9 cellular contexts compared by ENCODE assay signal in genomic region chr5:154610321-154611154, GRCh38.
A peak's percentile ranks its signal among the peaks of the same experiment; 100 is the strongest.
DNase-seq lines count a peak whose midpoint lies in the region; ATAC-seq, FAIRE-seq and TF ChIP-seq lines count a peak whose summit lies in the region.
"Had no signal": no experiment of that assay in that cellular context is flagged by ENCODE, and none has a peak within 500 bp of the region (broad histone marks: within the 10 kb centered on the region; RNA-seq: fewer than 3 reads in every experiment).

No MANE protein-coding gene starts in this region.

- H3K27ac Mint-ChIP-seq in CD4-positive, CD25-positive, alpha-beta regulatory T cell, result no peak overlapping the region
- no peak overlapping the region for H3K27ac Mint-ChIP-seq in activated CD8-positive, alpha-beta T cell treated with anti-CD3 and anti-CD28 coated beads, Interleukin-2, amount 10 ng/mL, durations not matched to agents 7 days and 5 days
- peak overlapping the region; percentile 16 for H3K27ac Mint-ChIP-seq in mesothelial cell of epicardium
- H3K27ac Mint-ChIP-seq: activated naive CD4-positive, alpha-beta T cell treated with anti-CD3 and anti-CD28 coated beads, Interleukin-2, amount 50 U/mL, for 24 hours had no signal

- H3K9me3 Mint-ChIP-seq in CD4-positive, CD25-positive, alpha-beta regulatory T cell, result peaks cover 0 to 2% (median 0%) of the 10 kb centered on the region in 7 donors
- no peaks in the 10 kb centered on the region for H3K9me3 Mint-ChIP-seq in activated CD8-positive, alpha-beta T cell treated with anti-CD3 and anti-CD28 coated beads, Interleukin-2, amount 10 ng/mL, durations not matched to agents 7 days and 5 days (ENCODE audit: insufficient read depth)
- H3K9me3 Mint-ChIP-seq in mesothelial cell of epicardium, result no peaks in the 10 kb centered on the region
- H3K9me3 Mint-ChIP-seq: activated naive CD4-positive, alpha-beta T cell treated with anti-CD3 and anti-CD28 coated beads, Interleukin-2, amount 50 U/mL, for 24 hours had no signal

- peak overlapping the region; percentile 69 for H3K4me2 ChIP-seq in endothelial cell of umbilical vein (ENCODE audit: insufficient read depth, low read length)

- peaks cover 68% of the 10 kb centered on the region for H3K27me3 Mint-ChIP-seq in CD4-positive, CD25-positive, alpha-beta regulatory T cell
- peaks cover 42% of the 10 kb centered on the region for H3K27me3 Mint-ChIP-seq in activated CD8-positive, alpha-beta T cell treated with anti-CD3 and anti-CD28 coated beads, Interleukin-2, amount 10 ng/mL, durations not matched to agents 7 days and 5 days (ENCODE audit: low read depth)
- H3K27me3 Mint-ChIP-seq in mesothelial cell of epicardium (ENCODE audit: low read depth), result peaks cover 23% of the 10 kb centered on the region

- no peaks in the 10 kb centered on the region for H3K79me2 ChIP-seq in endothelial cell of umbilical vein (ENCODE audit: control insufficient read depth, insufficient read depth, low read length)

- H3K4me1 ChIP-seq in CD4-positive, CD25-positive, alpha-beta regulatory T cell (ENCODE audit: control insufficient read depth, insufficient read depth, low read length, poor library complexity, severe bottlenecking), result peaks cover 9% of the 10 kb centered on the region
- peaks cover 4% of the 10 kb centered on the region for H3K4me1 ChIP-seq in endothelial cell of umbilical vein (ENCODE audit: control insufficient read depth, extremely low read depth, insufficient read depth, low read length)

- DNase-seq in CD4-positive, CD25-positive, alpha-beta regulatory T cell, result peak; percentile 9 to 66 (median 14)
- DNase-seq in NCI-H526 (lab: John Stamatoyannopoulos, UW) (peak; percentile 59 to 91), endothelial cell of umbilical vein (ENCODE audit: low read depth, low spot score) (peak; percentile 62), mesothelial cell of epicardium (ENCODE audit: low spot score in 2 of 2, unreplicated experiment in 2 of 2) (peak; percentile 66 to 86)
- DNase-seq in activated CD8-positive, alpha-beta T cell treated with anti-CD3 and anti-CD28 coated beads, Interleukin-2, amount 10 ng/mL, durations not matched to agents 7 days and 5 days, result peak; percentile 76
- peak; percentile 4 to 7 for DNase-seq in stimulated activated CD8-positive, alpha-beta memory T cell treated with anti-CD3 and anti-CD28 coated beads, Interleukin-2, amount 100 ng/mL, for 1 hour (ENCODE audit: low read depth in 2 of 2)

- H3K27ac ChIP-seq in CD4-positive, CD25-positive, alpha-beta regulatory T cell (ENCODE audit: insufficient read depth, low read length, poor library complexity, severe bottlenecking), result no peak overlapping the region
- no peak overlapping the region for H3K27ac ChIP-seq in endothelial cell of umbilical vein (ENCODE audit: insufficient read depth, low read depth, low read length)

- H4K20me1 ChIP-seq in endothelial cell of umbilical vein (replicated peaks; ENCODE audit: control insufficient read depth, extremely low read depth, insufficient read depth, low read length), result no peaks in the 10 kb centered on the region

- H3K4me3 ChIP-seq in CD4-positive, CD25-positive, alpha-beta regulatory T cell (ENCODE audit: low read depth, low read length), result no peak overlapping the region
- peak overlapping the region in 2 of 3 experiments; percentile 19 to 20 for H3K4me3 ChIP-seq in endothelial cell of umbilical vein (replicated peaks in 1 of 3; ENCODE audit: insufficient read depth in 1 of 3, low read depth in 1 of 3, low read length in 3 of 3)

- TF ChIP-seq CTCF in endothelial cell of umbilical vein (IDR thresholded peaks at IDR 0.05; ENCODE audit: extremely low read depth in 1 of 2, insufficient read depth in 1 of 2, low read depth in 1 of 2, low read length in 2 of 2) (peak; percentile 83 to 91), mesothelial cell of epicardium (IDR thresholded peaks at IDR 0.05; ENCODE audit: unreplicated experiment) (peak; percentile 79)

- POLR2A ChIA-PET in activated CD8-positive, alpha-beta T cell treated with anti-CD3 and anti-CD28 coated beads, Interleukin-2, amount 10 ng/mL, durations not matched to agents 7 days and 5 days (lab: Charles Lee), result no interaction called here
- POLR2A ChIA-PET in endothelial cell of umbilical vein (lab: Charles Lee), result no interaction called here

- H3K27me3 ChIP-seq in CD4-positive, CD25-positive, alpha-beta regulatory T cell (ENCODE audit: control insufficient read depth, insufficient read depth, low read length), result peaks cover 24% of the 10 kb centered on the region
- peaks cover 22 to 39% of the 10 kb centered on the region in 2 experiments for H3K27me3 ChIP-seq in endothelial cell of umbilical vein (ENCODE audit: control insufficient read depth in 2 of 2, insufficient read depth in 2 of 2, low read length in 2 of 2)

- H3K9ac ChIP-seq in endothelial cell of umbilical vein (replicated peaks; ENCODE audit: extremely low read depth, insufficient read depth, low read length), result no peak overlapping the region

- peak overlapping the region; percentile 33 for H2AFZ ChIP-seq in endothelial cell of umbilical vein (ENCODE audit: low read depth, low read length)

- peak; percentile 52 to 57 for ATAC-seq in CD4-positive, CD25-positive, alpha-beta regulatory T cell (ENCODE audit: low read depth in 2 of 2)
- peak; percentile 95 for ATAC-seq in GM19035 (IDR thresholded peaks at IDR 0.05; ENCODE audit: unreplicated experiment)
- ATAC-seq in HG03342 (IDR thresholded peaks at IDR 0.05; ENCODE audit: unreplicated experiment), result peak; percentile 89
- ATAC-seq in activated CD8-positive, alpha-beta T cell treated with anti-CD3 and anti-CD28 coated beads, Interleukin-2, amount 10 ng/mL, durations not matched to agents 7 days and 5 days, result peak; percentile 97

- no peaks in the 10 kb centered on the region for H3K36me3 ChIP-seq in CD4-positive, CD25-positive, alpha-beta regulatory T cell (ENCODE audit: control insufficient read depth, insufficient read depth, low read length)
- H3K36me3 ChIP-seq in endothelial cell of umbilical vein (ENCODE audit: control insufficient read depth in 2 of 2, extremely low read depth in 1 of 2, insufficient read depth in 2 of 2, low read length in 2 of 2), result no peaks in the 10 kb centered on the region

- no peaks in the 10 kb centered on the region for H3K36me3 Mint-ChIP-seq in CD4-positive, CD25-positive, alpha-beta regulatory T cell
- no peaks in the 10 kb centered on the region for H3K36me3 Mint-ChIP-seq in activated CD8-positive, alpha-beta T cell treated with anti-CD3 and anti-CD28 coated beads, Interleukin-2, amount 10 ng/mL, durations not matched to agents 7 days and 5 days (ENCODE audit: low read depth)
- no peaks in the 10 kb centered on the region for H3K36me3 Mint-ChIP-seq in mesothelial cell of epicardium
- H3K36me3 Mint-ChIP-seq: activated naive CD4-positive, alpha-beta T cell treated with anti-CD3 and anti-CD28 coated beads, Interleukin-2, amount 50 U/mL, for 24 hours had no signal

- H3K9me1 ChIP-seq in endothelial cell of umbilical vein (replicated peaks; ENCODE audit: control insufficient read depth, extremely low read depth, insufficient read depth, low read length), result no peaks in the 10 kb centered on the region

- FAIRE-seq in endothelial cell of umbilical vein (lab: Jason Lieb, UNC), result peak; percentile 82

- TF ChIP-seq POLR2A in endothelial cell of umbilical vein (IDR thresholded peaks at IDR 0.05; ENCODE audit: low read depth, low read length), result no peak

- intact Hi-C loops in endothelial cell of umbilical vein (cut with micrococcal nuclease), result loop anchor here (1.0 to 2.0 kb wide), 6 partner anchors 89 to 636 kb away; no protein-coding TSS in a partner anchor

- CTCF ChIA-PET in activated CD8-positive, alpha-beta T cell treated with anti-CD3 and anti-CD28 coated beads, Interleukin-2, amount 10 ng/mL, durations not matched to agents 7 days and 5 days (lab: Charles Lee), result interaction anchor here (0.8 to 2.5 kb wide), 7 partner anchors 40 to 538 kb away, joined by 3 to 9 read pairs (median 4); no protein-coding TSS in a partner anchor
- CTCF ChIA-PET in endothelial cell of umbilical vein (lab: Charles Lee), result interaction anchor here (0.7 to 4.1 kb wide), 11 partner anchors 90 to 636 kb away, joined by 3 to 22 read pairs (median 6); no protein-coding TSS in a partner anchor

- peaks cover 0 to 9% (median 0%) of the 10 kb centered on the region in 4 donors for H3K4me1 Mint-ChIP-seq in CD4-positive, CD25-positive, alpha-beta regulatory T cell
- peaks cover 12% of the 10 kb centered on the region for H3K4me1 Mint-ChIP-seq in activated CD8-positive, alpha-beta T cell treated with anti-CD3 and anti-CD28 coated beads, Interleukin-2, amount 10 ng/mL, durations not matched to agents 7 days and 5 days (ENCODE audit: low read depth)
- peaks cover 27% of the 10 kb centered on the region for H3K4me1 Mint-ChIP-seq in mesothelial cell of epicardium

- dilution Hi-C loops in endothelial cell of umbilical vein (cut with MboI; ENCODE audit: extremely low pct_ligation_motif_present, low sequenced_read_pairs), result no loop called here

- H3K9me3 ChIP-seq in CD4-positive, CD25-positive, alpha-beta regulatory T cell (ENCODE audit: control insufficient read depth in 2 of 2, low read length in 2 of 2), result no peaks in the 10 kb centered on the region
- H3K9me3 ChIP-seq in endothelial cell of umbilical vein (replicated peaks; ENCODE audit: control insufficient read depth, insufficient read depth, low read length), result no peaks in the 10 kb centered on the region

- peak overlapping the region in 1 of 4 donors; percentile 41 for H3K4me3 Mint-ChIP-seq in CD4-positive, CD25-positive, alpha-beta regulatory T cell
- H3K4me3 Mint-ChIP-seq in activated CD8-positive, alpha-beta T cell treated with anti-CD3 and anti-CD28 coated beads, Interleukin-2, amount 10 ng/mL, durations not matched to agents 7 days and 5 days, result no peak overlapping the region
- H3K4me3 Mint-ChIP-seq in mesothelial cell of epicardium, result peak overlapping the region; percentile 58

- BruUV-seq in endothelial cell of umbilical vein (replicated peaks; lab: Mats Ljungman, UMichigan), result no TSS peak

TF ChIP-seq in endothelial cell of umbilical vein, 7 proteins besides CTCF, POLR2A, EP300 and RAD21:
- TF ChIP-seq GATA2 (IDR thresholded peaks at IDR 0.05; ENCODE audit: insufficient read depth, insufficient read length, low read depth, low read length) (no peak), POLR2AphosphoS5 (IDR thresholded peaks at IDR 0.05; ENCODE audit: insufficient read depth, low read depth, low read length) (no peak), JUN (IDR thresholded peaks at IDR 0.05; ENCODE audit: borderline replicate concordance, insufficient read depth, insufficient read length, low read depth) (no peak), EZH2 (IDR thresholded peaks at IDR 0.05; ENCODE audit: borderline replicate concordance, low read depth, low read length, severe bottlenecking) (no peak), FOS (IDR thresholded peaks at IDR 0.05; ENCODE audit: borderline replicate concordance, insufficient read depth, low read length) (no peak), MYC (IDR thresholded peaks at IDR 0.05; ENCODE audit: low read depth, low read length) (no peak)
- TF ChIP-seq, protein P1, sequence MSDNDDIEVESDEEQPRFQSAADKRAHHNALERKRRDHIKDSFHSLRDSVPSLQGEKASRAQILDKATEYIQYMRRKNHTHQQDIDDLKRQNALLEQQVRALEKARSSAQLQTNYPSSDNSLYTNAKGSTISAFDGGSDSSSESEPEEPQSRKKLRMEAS (IDR thresholded peaks at IDR 0.05; ENCODE audit: insufficient read depth, insufficient read length), result peak; percentile 42

Comparison
In these comparisons a context has a peak if more than half of its experiments do, and no peak if none do; other contexts are left out.
1. DNase-seq: peak in every context shown above with its lines; median percentile 76 in activated CD8-positive, alpha-beta T cell treated with anti-CD3 and anti-CD28 coated beads, Interleukin-2, amount 10 ng/mL, durations not matched to agents 7 days and 5 days; 76 in mesothelial cell of epicardium; 75 in NCI-H526; 62 in endothelial cell of umbilical vein; 14 in CD4-positive, CD25-positive, alpha-beta regulatory T cell; 6 in stimulated activated CD8-positive, alpha-beta memory T cell treated with anti-CD3 and anti-CD28 coated beads, Interleukin-2, amount 100 ng/mL, for 1 hour.